8 cellular contexts compared by ENCODE assay signal in genomic region chr4:36385951-36386561, GRCh38.
DNase-seq lines count a peak whose midpoint lies in the region; ATAC-seq, FAIRE-seq and TF ChIP-seq lines count a peak whose summit lies in the region.

No MANE protein-coding gene starts in this region.

- H3K9me3 ChIP-seq in CD4-positive, CD25-positive, alpha-beta regulatory T cell (ENCODE audit: control insufficient read depth in 2 of 2, low read length in 2 of 2), result no peaks in the 10 kb centered on the region
- H3K9me3 ChIP-seq in testis, result no peaks in the 10 kb centered on the region
- H3K9me3 ChIP-seq in SK-N-SH, result no peaks in the 10 kb centered on the region

- intact Hi-C loops in testis (cut with DNase I; ENCODE audit: low total_unique reads), result no loop called here
- intact Hi-C loops in posterior cingulate gyrus (cut with DNase I), result no loop called here

- H3K4me3 Mint-ChIP-seq in CD4-positive, CD25-positive, alpha-beta regulatory T cell, result peak overlapping the region; percentile 1 to 41 (median 28)
- H3K4me3 Mint-ChIP-seq in T-helper 2 cell treated with Interferon-gamma antibody and Interleukin-4, amounts not matched to agents 5 μg/mL and 100 μg/mL, for 36 hours, result peak overlapping the region; percentile 64
- peak overlapping the region; percentile 23 to 76 (median 63) for H3K4me3 Mint-ChIP-seq in naive thymus-derived CD8-positive, alpha-beta T cell

- peaks cover 24% of the 10 kb centered on the region for H3K4me1 ChIP-seq in CD4-positive, CD25-positive, alpha-beta regulatory T cell (ENCODE audit: control insufficient read depth, insufficient read depth, low read length, poor library complexity, severe bottlenecking)
- H3K4me1 ChIP-seq in testis (no peaks in the 10 kb centered on the region), SK-N-SH (ENCODE audit: control insufficient read depth in 1 of 2, insufficient read depth in 2 of 2, low read depth in 1 of 2, low read length in 1 of 2) (no peaks in the 10 kb centered on the region)

- no peak overlapping the region for H3K4me2 ChIP-seq in SK-N-SH

- no peak for TF ChIP-seq RAD21 in SK-N-SH (IDR thresholded peaks at IDR 0.05; ENCODE audit: low read length)

- no peaks in the 10 kb centered on the region for H3F3A ChIP-seq in SK-N-SH (replicated peaks; ENCODE audit: insufficient read depth)

- H3K4me3 ChIP-seq in CD4-positive, CD25-positive, alpha-beta regulatory T cell (ENCODE audit: low read depth, low read length), result peak overlapping the region; percentile 51
- H3K4me3 ChIP-seq in testis (no peak overlapping the region), SK-N-SH (ENCODE audit: low read depth in 2 of 2, low read length in 1 of 2) (no peak overlapping the region)

- POLR2A ChIA-PET in naive thymus-derived CD8-positive, alpha-beta T cell (lab: Charles Lee), result interaction anchor here (1.1 to 1.6 kb wide), 3 partner anchors 12 to 142 kb away, joined by 4 to 5 read pairs (median 4); partner anchors contain the start of gene ARAP2
- POLR2A ChIA-PET in SK-N-SH (lab: Yijun Ruan, JAX), result no interaction called here

- H3K27me3 ChIP-seq in CD4-positive, CD25-positive, alpha-beta regulatory T cell (ENCODE audit: control insufficient read depth, insufficient read depth, low read length), result no peaks in the 10 kb centered on the region
- no peaks in the 10 kb centered on the region for H3K27me3 ChIP-seq in testis
- H3K27me3 ChIP-seq in SK-N-SH (ENCODE audit: insufficient read depth), result no peaks in the 10 kb centered on the region; the same call in 1 of the 2 replicates

- peaks cover 9 to 37% (median 18%) of the 10 kb centered on the region in 4 donors for H3K4me1 Mint-ChIP-seq in CD4-positive, CD25-positive, alpha-beta regulatory T cell
- peaks cover 18% of the 10 kb centered on the region for H3K4me1 Mint-ChIP-seq in T-helper 2 cell treated with Interferon-gamma antibody and Interleukin-4, amounts not matched to agents 5 μg/mL and 100 μg/mL, for 36 hours (ENCODE audit: low read depth)
- peaks cover 12 to 34% (median 27%) of the 10 kb centered on the region in 4 donors for H3K4me1 Mint-ChIP-seq in naive thymus-derived CD8-positive, alpha-beta T cell

- no peak overlapping the region for H3K9ac ChIP-seq in SK-N-SH

- H3K36me3 ChIP-seq in CD4-positive, CD25-positive, alpha-beta regulatory T cell (ENCODE audit: control insufficient read depth, insufficient read depth, low read length), result no peaks in the 10 kb centered on the region
- H3K36me3 ChIP-seq in testis (ENCODE audit: low read depth, missing control alignments), result no peaks in the 10 kb centered on the region
- no peaks in the 10 kb centered on the region for H3K36me3 ChIP-seq in SK-N-SH (replicated peaks in 1 of 2; ENCODE audit: control insufficient read depth in 1 of 2, insufficient read depth in 2 of 2, low read length in 1 of 2)

- TF ChIP-seq CTCF in testis (IDR thresholded peaks at IDR 0.05) (no peak), SK-N-SH (IDR thresholded peaks at IDR 0.05) (no peak)

- whole genome bisulfite sequencing in testis, 2 donors, result 61 to 62% methylated on average over 5 of the region's 5 CpGs
- WGBS in SK-N-SH (ENCODE audit: low lambda C conversion rate), result 1% methylated on average over 5 of the region's 5 CpGs

- H3K79me2 ChIP-seq in SK-N-SH (ENCODE audit: insufficient read depth), result no peaks in the 10 kb centered on the region

- H3K27ac ChIP-seq in CD4-positive, CD25-positive, alpha-beta regulatory T cell (ENCODE audit: insufficient read depth, low read length, poor library complexity, severe bottlenecking), result peak overlapping the region; percentile 66
- H3K27ac ChIP-seq in testis, result no peak overlapping the region
- H3K27ac ChIP-seq in SK-N-SH (ENCODE audit: low read depth in 2 of 2, low read length in 1 of 2), result no peak overlapping the region

- TF ChIP-seq EP300 in SK-N-SH (IDR thresholded peaks at IDR 0.05; ENCODE audit: borderline replicate concordance in 1 of 2, low read depth in 1 of 2, low read length in 1 of 2), result no peak

- H4K20me1 ChIP-seq in SK-N-SH (ENCODE audit: insufficient read depth), result no peaks in the 10 kb centered on the region

- H3K9me2 ChIP-seq in SK-N-SH, result no peaks in the 10 kb centered on the region

- CTCF ChIA-PET in SK-N-SH (lab: Yijun Ruan, JAX), result no interaction called here

- no peak overlapping the region for H2AFZ ChIP-seq in SK-N-SH (ENCODE audit: low read depth)

- peak; percentile 3 to 88 (median 73) for DNase-seq in CD4-positive, CD25-positive, alpha-beta regulatory T cell
- DNase-seq in GM19239 (ENCODE audit: insufficient read length, low spot score), result peak; percentile 14
- DNase-seq in T-helper 2 cell treated with Interferon-gamma antibody and Interleukin-4, amounts not matched to agents 5 μg/mL and 100 μg/mL, for 36 hours (ENCODE audit: low spot score), result peak; percentile 11
- peak in 9 of 10 donors; percentile 18 to 85 (median 69) for DNase-seq in naive thymus-derived CD8-positive, alpha-beta T cell
- no peak for DNase-seq in testis
- no peak for DNase-seq in posterior cingulate gyrus
- DNase-seq in SK-N-SH, result no peak

- no peaks in the 10 kb centered on the region for H3K36me3 Mint-ChIP-seq in CD4-positive, CD25-positive, alpha-beta regulatory T cell
- peaks cover 1% of the 10 kb centered on the region for H3K36me3 Mint-ChIP-seq in T-helper 2 cell treated with Interferon-gamma antibody and Interleukin-4, amounts not matched to agents 5 μg/mL and 100 μg/mL, for 36 hours (ENCODE audit: low read depth)
- no peaks in the 10 kb centered on the region for H3K36me3 Mint-ChIP-seq in naive thymus-derived CD8-positive, alpha-beta T cell

- peaks cover 8% of the 10 kb centered on the region for H3K27me3 Mint-ChIP-seq in CD4-positive, CD25-positive, alpha-beta regulatory T cell
- peaks cover 12% of the 10 kb centered on the region for H3K27me3 Mint-ChIP-seq in T-helper 2 cell treated with Interferon-gamma antibody and Interleukin-4, amounts not matched to agents 5 μg/mL and 100 μg/mL, for 36 hours (ENCODE audit: low read depth)
- no peaks in the 10 kb centered on the region for H3K27me3 Mint-ChIP-seq in naive thymus-derived CD8-positive, alpha-beta T cell

- TF ChIP-seq POLR2A in testis (IDR thresholded peaks at IDR 0.05), result no peak

- FAIRE-seq in GM19239 (lab: Jason Lieb, UNC), result peak; percentile 97

- peaks cover 0 to under 1% (median 0%) of the 10 kb centered on the region in 7 donors for H3K9me3 Mint-ChIP-seq in CD4-positive, CD25-positive, alpha-beta regulatory T cell
- no peaks in the 10 kb centered on the region for H3K9me3 Mint-ChIP-seq in T-helper 2 cell treated with Interferon-gamma antibody and Interleukin-4, amounts not matched to agents 5 μg/mL and 100 μg/mL, for 36 hours
- H3K9me3 Mint-ChIP-seq in naive thymus-derived CD8-positive, alpha-beta T cell, result peaks cover 0 to 3% (median under 1%) of the 10 kb centered on the region in 9 donors

- peak overlapping the region; percentile 87 to 97 (median 93) for H3K27ac Mint-ChIP-seq in CD4-positive, CD25-positive, alpha-beta regulatory T cell
- H3K27ac Mint-ChIP-seq in T-helper 2 cell treated with Interferon-gamma antibody and Interleukin-4, amounts not matched to agents 5 μg/mL and 100 μg/mL, for 36 hours, result peak overlapping the region; percentile 87
- H3K27ac Mint-ChIP-seq in naive thymus-derived CD8-positive, alpha-beta T cell, result peak overlapping the region; percentile 90 to 99 (median 95)

- ATAC-seq in CD4-positive, CD25-positive, alpha-beta regulatory T cell (ENCODE audit: low read depth in 2 of 2), result peak; percentile 99 to 100
- peak; percentile 92 for ATAC-seq in HG03135 (IDR thresholded peaks at IDR 0.05; ENCODE audit: unreplicated experiment)
- peak; percentile 98 for ATAC-seq in naive thymus-derived CD8-positive, alpha-beta T cell

TF ChIP-seq in SK-N-SH, 30 proteins besides CTCF, POLR2A, EP300 and RAD21:
- TF ChIP-seq CHD2 (IDR thresholded peaks at IDR 0.05; ENCODE audit: low read length, partially characterized antibody) (no peak), MAX (IDR thresholded peaks at IDR 0.05; ENCODE audit: low read depth) (no peak)

Comparison
In these comparisons a context has a peak if more than half of its experiments do, and no peak if none do; other contexts are left out.
1. DNase-seq: peak in CD4-positive, CD25-positive, alpha-beta regulatory T cell (3 of 3), GM19239 (single experiment), T-helper 2 cell treated with Interferon-gamma antibody and Interleukin-4, amounts not matched to agents 5 μg/mL and 100 μg/mL, for 36 hours (single experiment) and naive thymus-derived CD8-positive, alpha-beta T cell (9 of 10); none in testis (single experiment), posterior cingulate gyrus (0 of 10) and SK-N-SH (single experiment).
2. Peak in every context shown above with its lines, with median percentiles within 50 percentile points of each other: ATAC-seq, H3K27ac Mint-ChIP-seq and H3K4me3 Mint-ChIP-seq.